Comparison of ENCODE assay signal across 8 cellular contexts in genomic region chr17:42774066-42774750, GRCh38. TPM values are rescaled to one million over a fixed set of nuclear protein-coding genes. Genes with fewer than 3 reads are reported as not detected.
DNase-seq lines count a peak whose midpoint lies in the region; TF ChIP-seq lines count a peak whose summit lies in the region.

No MANE protein-coding gene starts in this region.

- peaks cover 0 to 27% (median 11%) of the 10 kb centered on the region in 4 donors for H3K36me3 ChIP-seq in transverse colon

- TF ChIP-seq EP300 in transverse colon (IDR thresholded peaks at IDR 0.05; ENCODE audit: low read depth): no peak

- no peaks in the 10 kb centered on the region for H3K9me3 ChIP-seq in transverse colon

- no peaks in the 10 kb centered on the region for H3K27me3 ChIP-seq in transverse colon

- POLR2A ChIA-PET in GM10248 (lab: Yijun Ruan, JAX): interaction anchor here (1.1 kb wide), 1 partner anchor 91 kb away, joined by 3 read pairs; no protein-coding TSS in a partner anchor

- CTCF ChIA-PET in activated naive CD4-positive, alpha-beta T cell treated with anti-CD3 and anti-CD28 coated beads, Interleukin-2, amount 10 ng/mL, durations not matched to agents 7 days and 5 days (lab: Charles Lee): interaction anchor here (1.6 to 2.6 kb wide), 3 partner anchors 11 to 196 kb away, joined by 6 to 18 read pairs (median 9); no protein-coding TSS in a partner anchor
- CTCF ChIA-PET in GM10248 (lab: Yijun Ruan, JAX): interaction anchor here (0.5 to 3.6 kb wide), 8 partner anchors 10 to 196 kb away, joined by 3 to 31 read pairs (median 7); partner anchors contain the start of genes BECN1, PSMC3IP and RAMP2

- 61 to 68% methylated on average over 3 of the region's 3 CpGs for WGBS in transverse colon (ENCODE audit: low coverage in 1 of 2), 2 donors

- peaks cover 37% of the 10 kb centered on the region for H3K4me1 Mint-ChIP-seq in activated naive CD4-positive, alpha-beta T cell treated with anti-CD3 and anti-CD28 coated beads, Interleukin-2, amount 10 ng/mL, durations not matched to agents 7 days and 5 days
- peaks cover 16% of the 10 kb centered on the region for H3K4me1 Mint-ChIP-seq in activated naive CD8-positive, alpha-beta T cell treated with anti-CD3 and anti-CD28 coated beads for 36 hours

- peak overlapping the region in 3 of 4 donors; percentile 69 to 77 (median 75) for H3K4me3 ChIP-seq in transverse colon

- TF ChIP-seq CTCF in transverse colon (IDR thresholded peaks at IDR 0.05) (no peak), GM10248 (IDR thresholded peaks at IDR 0.05; ENCODE audit: control extremely low read depth, extremely low read depth, low read depth, missing control alignments) (no peak)

- H3K36me3 Mint-ChIP-seq in activated naive CD4-positive, alpha-beta T cell treated with anti-CD3 and anti-CD28 coated beads, Interleukin-2, amount 10 ng/mL, durations not matched to agents 7 days and 5 days: peaks cover 44% of the 10 kb centered on the region
- H3K36me3 Mint-ChIP-seq in activated naive CD8-positive, alpha-beta T cell treated with anti-CD3 and anti-CD28 coated beads for 36 hours: peaks cover 25% of the 10 kb centered on the region

- H3K4me1 ChIP-seq in transverse colon: peaks cover 3 to 33% (median 19%) of the 10 kb centered on the region in 4 donors

- DNase-seq in activated naive CD4-positive, alpha-beta T cell treated with anti-CD3 and anti-CD28 coated beads, Interleukin-2, amount 10 ng/mL, durations not matched to agents 7 days and 5 days: no peak
- DNase-seq in activated naive CD4-positive, alpha-beta T cell treated with anti-CD3 and anti-CD28 coated beads, Interleukin-2, amount 50 U/mL, for 16 hours: no peak
- no peak for DNase-seq in activated naive CD8-positive, alpha-beta T cell treated with anti-CD3 and anti-CD28 coated beads for 36 hours
- peak; percentile 82 for DNase-seq in kidney glomerular epithelial cell (lab: John Stamatoyannopoulos, UW)
- no peak for DNase-seq in transverse colon
- DNase-seq in retina: no peak
- no peak for DNase-seq in NCI-H146 treated with DMSO at 0.1 percent for 48 hours (lab: John Stamatoyannopoulos, UW; ENCODE audit: unreplicated experiment)
- no peak for DNase-seq in GM10248 (ENCODE audit: extremely low spot score)

- in situ Hi-C loops in transverse colon (cut with MboI; ENCODE audit: low pct_ligation_motif_present in 1 of 4, low pct_unique_long_range_greater_than_20kb in 1 of 4, low sequenced_read_pairs in 3 of 4): no loop called here

- intact Hi-C loops in transverse colon (cut with DNase I; ENCODE audit: low total_unique reads): loop anchor here (5.0 kb wide), 1 partner anchor 987 kb away; the partner anchor contains the start of gene JUP

- H3K9me3 Mint-ChIP-seq in activated naive CD4-positive, alpha-beta T cell treated with anti-CD3 and anti-CD28 coated beads, Interleukin-2, amount 10 ng/mL, durations not matched to agents 7 days and 5 days: no peaks in the 10 kb centered on the region
- no peaks in the 10 kb centered on the region for H3K9me3 Mint-ChIP-seq in activated naive CD8-positive, alpha-beta T cell treated with anti-CD3 and anti-CD28 coated beads for 36 hours

- peak overlapping the region; percentile 97 for H3K4me3 Mint-ChIP-seq in activated naive CD4-positive, alpha-beta T cell treated with anti-CD3 and anti-CD28 coated beads, Interleukin-2, amount 10 ng/mL, durations not matched to agents 7 days and 5 days
- peak overlapping the region; percentile 99 for H3K4me3 Mint-ChIP-seq in activated naive CD8-positive, alpha-beta T cell treated with anti-CD3 and anti-CD28 coated beads for 36 hours

- peak overlapping the region; percentile 90 for H3K27ac Mint-ChIP-seq in activated naive CD4-positive, alpha-beta T cell treated with anti-CD3 and anti-CD28 coated beads, Interleukin-2, amount 10 ng/mL, durations not matched to agents 7 days and 5 days
- H3K27ac Mint-ChIP-seq in activated naive CD8-positive, alpha-beta T cell treated with anti-CD3 and anti-CD28 coated beads for 36 hours: peak overlapping the region; percentile 93

- no peak for TF ChIP-seq POLR2A in transverse colon (IDR thresholded peaks at IDR 0.05)

- peak overlapping the region in 3 of 4 donors; percentile 86 to 89 (median 88) for H3K27ac ChIP-seq in transverse colon

- H3K27me3 Mint-ChIP-seq in activated naive CD4-positive, alpha-beta T cell treated with anti-CD3 and anti-CD28 coated beads, Interleukin-2, amount 10 ng/mL, durations not matched to agents 7 days and 5 days: peaks cover 2% of the 10 kb centered on the region
- no peaks in the 10 kb centered on the region for H3K27me3 Mint-ChIP-seq in activated naive CD8-positive, alpha-beta T cell treated with anti-CD3 and anti-CD28 coated beads for 36 hours

RNA-seq across cellular contexts. Expression of gene VPS25, which starts 1.0 kb away (rescaled TPM):
- 10 to 100 TPM; 90.4 to 91.7 TPM for total RNA-seq in activated naive CD8-positive, alpha-beta T cell treated with anti-CD3 and anti-CD28 coated beads for 36 hours
- 100 to 1,000 TPM in 1 of 4 donors, 10 to 100 TPM in 3; 58.3 to 111 (median 79.7) TPM for total RNA-seq in transverse colon

RNA-seq across cellular contexts. Expression of gene WNK4, which starts 6.2 kb away (rescaled TPM):
- total RNA-seq in activated naive CD8-positive, alpha-beta T cell treated with anti-CD3 and anti-CD28 coated beads for 36 hours: under 1 TPM; 0.25 to 0.26 TPM
- 10 to 100 TPM; 17.9 to 87.6 (median 40.9) TPM for total RNA-seq in transverse colon

RNA-seq across cellular contexts. Expression of gene RAMP2, which starts 13.2 kb away (rescaled TPM):
- not detected for total RNA-seq in activated naive CD8-positive, alpha-beta T cell treated with anti-CD3 and anti-CD28 coated beads for 36 hours
- 10 to 100 TPM in 2 of 4 donors, 1 to 10 TPM in 2; 6.1 to 88.0 (median 23.4) TPM for total RNA-seq in transverse colon

RNA-seq across cellular contexts. Expression of gene COA3, which starts 24.3 kb away (rescaled TPM):
- 10 to 100 TPM; 42.0 to 42.2 TPM for total RNA-seq in activated naive CD8-positive, alpha-beta T cell treated with anti-CD3 and anti-CD28 coated beads for 36 hours
- 100 to 1,000 TPM; 128 to 400 (median 171) TPM for total RNA-seq in transverse colon

RNA-seq across cellular contexts. Expression of gene CNTD1, which starts 24.5 kb away (rescaled TPM):
- total RNA-seq in activated naive CD8-positive, alpha-beta T cell treated with anti-CD3 and anti-CD28 coated beads for 36 hours: not detected
- 1 to 10 TPM in 1 of 4 donors, under 1 TPM in 1, not detected in 2; 0.48 to 1.5 TPM for total RNA-seq in transverse colon

Comparison
In these comparisons a context has a peak if more than half of its experiments do, and no peak if none do; other contexts are left out.
1. RNA of gene WNK4, which starts 6.2 kb away (total RNA-seq): 17.9 to 87.6 TPM in transverse colon; 0.25 to 0.26 TPM in activated naive CD8-positive, alpha-beta T cell treated with anti-CD3 and anti-CD28 coated beads for 36 hours; every median in the first group is over 10 times any median in the second.
2. RNA of gene RAMP2, which starts 13.2 kb away (total RNA-seq): 6.1 to 88.0 TPM in transverse colon; not detected in activated naive CD8-positive, alpha-beta T cell treated with anti-CD3 and anti-CD28 coated beads for 36 hours; every median in the first group is over 4 times any median in the second.